11 cellular contexts compared by ENCODE assay signal in genomic region chr11:57777969-57778317, GRCh38. TPM values are rescaled to one million over a fixed set of nuclear protein-coding genes. Genes with fewer than 3 reads are reported as not detected.
A peak's percentile ranks its signal among the peaks of the same experiment; 100 is the strongest.
DNase-seq lines count a peak whose midpoint lies in the region; ATAC-seq and TF ChIP-seq lines count a peak whose summit lies in the region.
"Had no signal": no experiment of that assay in that cellular context is flagged by ENCODE, and none has a peak within 500 bp of the region (broad histone marks: within the 10 kb centered on the region; RNA-seq: fewer than 3 reads in every experiment).

No MANE protein-coding gene starts in this region.

- no peaks in the 10 kb centered on the region for H3K36me3 Mint-ChIP-seq in activated T-helper 1 cell treated with anti-CD3 and anti-CD28 coated beads, Interleukin-12 subunit alpha, Interleukin-12 subunit beta, Interleukin-2, Interleukin-4 antibody, amounts not matched to agents 30 ng/mL and 10 ng/mL and 1 ng/mL, durations not matched to agents 14 hours and 24 hours and 36 hours (ENCODE audit: low read depth)
- H3K36me3 Mint-ChIP-seq in activated CD4-positive, alpha-beta T cell treated with anti-CD3 and anti-CD28 coated beads, Interleukin-2, amount 10 ng/mL, durations not matched to agents 7 days and 5 days (ENCODE audit: low read depth) = no peaks in the 10 kb centered on the region

- H3K4me3 ChIP-seq in astrocyte of the spinal cord (ENCODE audit: low read depth, low read length) (peak overlapping the region; percentile 9), gastrocnemius medialis (peak overlapping the region; percentile 16 to 24 (median 22))

- no peaks in the 10 kb centered on the region for H3K27me3 ChIP-seq in gastrocnemius medialis

- CTCF ChIA-PET in activated CD4-positive, alpha-beta T cell treated with anti-CD3 and anti-CD28 coated beads, Interleukin-2, amount 10 ng/mL, durations not matched to agents 7 days and 5 days (lab: Charles Lee) = interaction anchor here (0.9 to 1.1 kb wide), 2 partner anchors 22 to 34 kb away, joined by 3 to 7 read pairs; no protein-coding TSS in a partner anchor

- H3K27ac ChIP-seq in gastrocnemius medialis = peak overlapping the region; percentile 68 to 83 (median 74)

- peak; percentile 51 for DNase-seq in astrocyte of the spinal cord (ENCODE audit: low read depth, low spot score)
- peak; percentile 33 for DNase-seq in iPS-NIHi7 (ENCODE audit: extremely low spot score)
- DNase-seq in gastrocnemius medialis = no peak
- no peak for DNase-seq in activated T-helper 1 cell treated with anti-CD3 and anti-CD28 coated beads, Interleukin-12 subunit alpha, Interleukin-12 subunit beta, Interleukin-2, Interleukin-4 antibody, amounts not matched to agents 30 ng/mL and 10 ng/mL and 1 ng/mL, durations not matched to agents 14 hours and 24 hours and 36 hours (ENCODE audit: low spot score)
- no peak for DNase-seq in effector CD4-positive, alpha-beta T cell
- no peak for DNase-seq in activated CD4-positive, alpha-beta T cell treated with anti-CD3 and anti-CD28 coated beads, Interleukin-2, amount 10 ng/mL, durations not matched to agents 7 days and 5 days

- no peak overlapping the region for H3K27ac Mint-ChIP-seq in activated T-helper 1 cell treated with anti-CD3 and anti-CD28 coated beads, Interleukin-12 subunit alpha, Interleukin-12 subunit beta, Interleukin-2, Interleukin-4 antibody, amounts not matched to agents 30 ng/mL and 10 ng/mL and 1 ng/mL, durations not matched to agents 14 hours and 24 hours and 36 hours
- no peak overlapping the region for H3K27ac Mint-ChIP-seq in activated CD4-positive, alpha-beta T cell treated with anti-CD3 and anti-CD28 coated beads, Interleukin-2, amount 10 ng/mL, durations not matched to agents 7 days and 5 days
- H3K27ac Mint-ChIP-seq: activated naive CD4-positive, alpha-beta T cell treated with anti-CD3 and anti-CD28 coated beads, Interleukin-2, amount 50 U/mL, for 24 hours had no signal

- H3K4me1 ChIP-seq in ES-I3 (ENCODE audit: insufficient read depth, low read length) (peaks cover 72% of the 10 kb centered on the region), gastrocnemius medialis (peaks cover 78 to 93% of the 10 kb centered on the region in 2 donors)

- in situ Hi-C loops in astrocyte of the spinal cord (cut with HindIII; ENCODE audit: low sequenced_read_pairs) (no loop called here), gastrocnemius medialis (cut with MboI; ENCODE audit: low sequenced_read_pairs in 4 of 4) (no loop called here)

- peak overlapping the region; percentile 3; the same call in 1 of the 2 replicates for H3K9ac ChIP-seq in ES-I3 (ENCODE audit: low read depth, low read length)

- intact Hi-C loops in gastrocnemius medialis (cut with DNase I; ENCODE audit: low total_unique reads) = loop anchor here (2.0 kb wide), 1 partner anchor 15 kb away; no protein-coding TSS in a partner anchor
- intact Hi-C loops in activated T-helper 1 cell treated with anti-CD3 and anti-CD28 coated beads, Interleukin-12 subunit alpha, Interleukin-12 subunit beta, Interleukin-2, Interleukin-4 antibody, amounts not matched to agents 30 ng/mL and 10 ng/mL and 1 ng/mL, durations not matched to agents 14 hours and 24 hours and 36 hours (cut with micrococcal nuclease) = no loop called here

- H3K27me3 Mint-ChIP-seq in activated T-helper 1 cell treated with anti-CD3 and anti-CD28 coated beads, Interleukin-12 subunit alpha, Interleukin-12 subunit beta, Interleukin-2, Interleukin-4 antibody, amounts not matched to agents 30 ng/mL and 10 ng/mL and 1 ng/mL, durations not matched to agents 14 hours and 24 hours and 36 hours (ENCODE audit: insufficient read depth) = no peaks in the 10 kb centered on the region
- no peaks in the 10 kb centered on the region for H3K27me3 Mint-ChIP-seq in activated CD4-positive, alpha-beta T cell treated with anti-CD3 and anti-CD28 coated beads, Interleukin-2, amount 10 ng/mL, durations not matched to agents 7 days and 5 days
- H3K27me3 Mint-ChIP-seq: activated naive CD4-positive, alpha-beta T cell treated with anti-CD3 and anti-CD28 coated beads, Interleukin-2, amount 50 U/mL, for 24 hours had no signal

- H3K9me3 ChIP-seq in ES-I3 (ENCODE audit: control insufficient read depth, insufficient read depth, low read length) (no peaks in the 10 kb centered on the region), gastrocnemius medialis (no peaks in the 10 kb centered on the region)

- TF ChIP-seq CTCF in astrocyte of the spinal cord (IDR thresholded peaks at IDR 0.05; ENCODE audit: low read depth, low read length) (no peak), gastrocnemius medialis (IDR thresholded peaks at IDR 0.05 in 4 of 5, conservative IDR thresholded peaks at IDR 0.05 in 1 of 5) (no peak)

- no peaks in the 10 kb centered on the region for H3K9me3 Mint-ChIP-seq in activated T-helper 1 cell treated with anti-CD3 and anti-CD28 coated beads, Interleukin-12 subunit alpha, Interleukin-12 subunit beta, Interleukin-2, Interleukin-4 antibody, amounts not matched to agents 30 ng/mL and 10 ng/mL and 1 ng/mL, durations not matched to agents 14 hours and 24 hours and 36 hours
- H3K9me3 Mint-ChIP-seq in activated CD4-positive, alpha-beta T cell treated with anti-CD3 and anti-CD28 coated beads, Interleukin-2, amount 10 ng/mL, durations not matched to agents 7 days and 5 days = no peaks in the 10 kb centered on the region
- H3K9me3 Mint-ChIP-seq: activated naive CD4-positive, alpha-beta T cell treated with anti-CD3 and anti-CD28 coated beads, Interleukin-2, amount 50 U/mL, for 24 hours had no signal

- no peak overlapping the region for H3K4me3 Mint-ChIP-seq in activated T-helper 1 cell treated with anti-CD3 and anti-CD28 coated beads, Interleukin-12 subunit alpha, Interleukin-12 subunit beta, Interleukin-2, Interleukin-4 antibody, amounts not matched to agents 30 ng/mL and 10 ng/mL and 1 ng/mL, durations not matched to agents 14 hours and 24 hours and 36 hours
- H3K4me3 Mint-ChIP-seq in activated CD4-positive, alpha-beta T cell treated with anti-CD3 and anti-CD28 coated beads, Interleukin-2, amount 10 ng/mL, durations not matched to agents 7 days and 5 days = no peak overlapping the region
- H3K4me3 Mint-ChIP-seq: activated naive CD4-positive, alpha-beta T cell treated with anti-CD3 and anti-CD28 coated beads, Interleukin-2, amount 50 U/mL, for 24 hours had no signal

- TF ChIP-seq POLR2A in gastrocnemius medialis (IDR thresholded peaks at IDR 0.05) = no peak

- ATAC-seq in gastrocnemius medialis (no peak), HG03520 (IDR thresholded peaks at IDR 0.05; ENCODE audit: unreplicated experiment) (no peak)

- POLR2A ChIA-PET in activated CD4-positive, alpha-beta T cell treated with anti-CD3 and anti-CD28 coated beads, Interleukin-2, amount 10 ng/mL, durations not matched to agents 7 days and 5 days (lab: Charles Lee) = no interaction called here

- H3K36me3 ChIP-seq in ES-I3 (ENCODE audit: insufficient read depth, low read length) (no peaks in the 10 kb centered on the region), gastrocnemius medialis (no peaks in the 10 kb centered on the region)

- H3K4me1 Mint-ChIP-seq in activated T-helper 1 cell treated with anti-CD3 and anti-CD28 coated beads, Interleukin-12 subunit alpha, Interleukin-12 subunit beta, Interleukin-2, Interleukin-4 antibody, amounts not matched to agents 30 ng/mL and 10 ng/mL and 1 ng/mL, durations not matched to agents 14 hours and 24 hours and 36 hours (ENCODE audit: low read depth) = peaks cover 30% of the 10 kb centered on the region
- peaks cover 21% of the 10 kb centered on the region for H3K4me1 Mint-ChIP-seq in activated CD4-positive, alpha-beta T cell treated with anti-CD3 and anti-CD28 coated beads, Interleukin-2, amount 10 ng/mL, durations not matched to agents 7 days and 5 days

RNA-seq across cellular contexts. Expression of gene CTNND1, which starts 16.3 kb away (rescaled TPM):
- total RNA-seq in gastrocnemius medialis = 10 to 100 TPM; 19.7 to 29.8 (median 24.5) TPM
- 6.4 and 9.9 TPM in 2 replicates for total RNA-seq in activated T-helper 1 cell treated with anti-CD3 and anti-CD28 coated beads, Interleukin-12 subunit alpha, Interleukin-12 subunit beta, Interleukin-2, Interleukin-4 antibody, amounts not matched to agents 30 ng/mL and 10 ng/mL and 1 ng/mL, durations not matched to agents 14 hours and 24 hours and 36 hours
- total RNA-seq in activated CD4-positive, alpha-beta T cell treated with anti-CD3 and anti-CD28 coated beads, Interleukin-2, amount 10 ng/mL, durations not matched to agents 7 days and 5 days = 1 to 10 TPM; 5.1 TPM

RNA-seq across cellular contexts. Expression of gene BTBD18, which starts 26.3 kb away (rescaled TPM):
- total RNA-seq in gastrocnemius medialis = not detected
- total RNA-seq in activated T-helper 1 cell treated with anti-CD3 and anti-CD28 coated beads, Interleukin-12 subunit alpha, Interleukin-12 subunit beta, Interleukin-2, Interleukin-4 antibody, amounts not matched to agents 30 ng/mL and 10 ng/mL and 1 ng/mL, durations not matched to agents 14 hours and 24 hours and 36 hours = 0.07 TPM in 1 of 2 replicates, not detected in the other
- total RNA-seq in activated CD4-positive, alpha-beta T cell treated with anti-CD3 and anti-CD28 coated beads, Interleukin-2, amount 10 ng/mL, durations not matched to agents 7 days and 5 days = not detected
- total RNA-seq: OCI-LY7, pulmonary artery endothelial cell had no signal

RNA-seq across cellular contexts. Expression of gene SELENOH, which starts 36.7 kb away (rescaled TPM):
- total RNA-seq in gastrocnemius medialis = 100 to 1,000 TPM in 3 of 4 donors, 10 to 100 TPM in 1; 94.7 to 145 (median 132) TPM
- total RNA-seq in activated T-helper 1 cell treated with anti-CD3 and anti-CD28 coated beads, Interleukin-12 subunit alpha, Interleukin-12 subunit beta, Interleukin-2, Interleukin-4 antibody, amounts not matched to agents 30 ng/mL and 10 ng/mL and 1 ng/mL, durations not matched to agents 14 hours and 24 hours and 36 hours = 211 and 232 TPM in 2 replicates
- 100 to 1,000 TPM; 129 to 181 TPM for total RNA-seq in activated CD4-positive, alpha-beta T cell treated with anti-CD3 and anti-CD28 coated beads, Interleukin-2, amount 10 ng/mL, durations not matched to agents 7 days and 5 days

Comparison
In these comparisons a context has a peak if more than half of its experiments do, and no peak if none do; other contexts are left out.
1. DNase-seq: peak in astrocyte of the spinal cord (single experiment) and iPS-NIHi7 (single experiment); none in gastrocnemius medialis (0 of 2), activated T-helper 1 cell treated with anti-CD3 and anti-CD28 coated beads, Interleukin-12 subunit alpha, Interleukin-12 subunit beta, Interleukin-2, Interleukin-4 antibody, amounts not matched to agents 30 ng/mL and 10 ng/mL and 1 ng/mL, durations not matched to agents 14 hours and 24 hours and 36 hours (single experiment), effector CD4-positive, alpha-beta T cell (single experiment) and activated CD4-positive, alpha-beta T cell treated with anti-CD3 and anti-CD28 coated beads, Interleukin-2, amount 10 ng/mL, durations not matched to agents 7 days and 5 days (single experiment).